ENCODE assay signal across 20 cellular contexts in the genomic region with DNA sequence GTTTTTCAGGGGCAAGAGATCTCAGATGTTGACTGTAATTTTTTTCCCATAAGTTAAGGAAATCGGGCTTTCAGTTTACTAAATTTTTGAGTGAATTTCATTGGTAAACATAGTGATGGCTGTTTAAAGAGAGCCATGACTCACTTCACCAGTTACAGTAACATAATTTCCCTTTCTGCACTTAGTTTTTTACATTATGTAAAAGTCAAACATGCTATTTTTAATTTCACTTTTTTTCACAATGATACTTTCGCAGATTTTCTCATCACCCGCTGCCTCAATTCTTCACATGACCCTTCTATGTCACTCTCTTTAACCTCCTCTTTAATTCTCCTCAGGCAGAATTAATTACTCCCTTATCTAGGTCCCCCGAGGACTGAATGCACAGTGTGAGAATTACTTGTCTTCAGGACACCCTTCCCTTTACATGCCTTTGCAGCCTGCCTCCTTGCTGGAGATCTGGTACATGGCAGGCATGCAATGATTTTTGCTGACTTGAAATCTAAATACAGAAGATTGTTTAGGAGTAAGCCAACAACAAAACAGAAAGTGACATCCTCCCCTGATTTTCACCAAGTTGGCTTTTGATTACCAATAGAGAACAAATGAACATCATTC.
A peak's percentile ranks its signal among the peaks of the same experiment; 100 is the strongest.
DNase-seq lines count a peak whose midpoint lies in the region; ATAC-seq, FAIRE-seq and TF ChIP-seq lines count a peak whose summit lies in the region.
"Had no signal": no experiment of that assay in that cellular context is flagged by ENCODE, and none has a peak within 500 bp of the region (broad histone marks: within the 10 kb centered on the region; RNA-seq: fewer than 3 reads in every experiment).

No MANE protein-coding gene starts in this region.

- no TSS peak for BruUV-seq in PC-3 (replicated peaks; lab: Mats Ljungman, UMichigan)

- H3K9me2 ChIP-seq in PC-3 (replicated peaks; ENCODE audit: low read length): no peaks in the 10 kb centered on the region

- H3K79me2 ChIP-seq in PC-3 (ENCODE audit: low read length): no peaks in the 10 kb centered on the region
- no peaks in the 10 kb centered on the region for H3K79me2 ChIP-seq in neural progenitor cell (ENCODE audit: low read depth)

- 61 to 85% methylated on average over 3 to 4 of the region's 4 CpGs for WGBS in endodermal cell (ENCODE audit: insufficient coverage in 1 of 2, insufficient read length in 1 of 2), 2 experiments

- H3K4me1 Mint-ChIP-seq in endodermal cell (peaks cover 47% of the 10 kb centered on the region), neural progenitor cell (peaks cover 64% of the 10 kb centered on the region)

- H3K27ac Mint-ChIP-seq in endodermal cell (no peak overlapping the region), neural progenitor cell (peak overlapping the region; percentile 85)
- H3K27ac Mint-ChIP-seq: activated naive CD8-positive, alpha-beta T cell had no signal

- peak overlapping the region; percentile 100 for H3K27ac ChIP-seq in PC-3 (ENCODE audit: low read length)
- H3K27ac ChIP-seq in endodermal cell (ENCODE audit: low read depth, low read length): no peak overlapping the region
- H3K27ac ChIP-seq in neural progenitor cell: no peak overlapping the region

- TF ChIP-seq CTCF in PC-3 (conservative IDR thresholded peaks at IDR 0.05; ENCODE audit: low read depth, low read length): no peak
- peak; percentile 44 for TF ChIP-seq CTCF in endodermal cell (conservative IDR thresholded peaks at IDR 0.05)
- TF ChIP-seq CTCF in neural progenitor cell (IDR thresholded peaks at IDR 0.05): peak; percentile 16
- TF ChIP-seq CTCF in GM13976 (IDR thresholded peaks at IDR 0.05; ENCODE audit: borderline replicate concordance, control extremely low read depth, extremely low read depth, insufficient read depth, missing control alignments): no peak

- H3K9me3 Mint-ChIP-seq in endodermal cell (no peaks in the 10 kb centered on the region), neural progenitor cell (peaks cover 5% of the 10 kb centered on the region)

- no peaks in the 10 kb centered on the region for H3K9me3 ChIP-seq in PC-3 (ENCODE audit: low read length)
- H3K9me3 ChIP-seq in endodermal cell (ENCODE audit: control insufficient read depth, low read length): no peaks in the 10 kb centered on the region
- H3K9me3 ChIP-seq in neural progenitor cell (ENCODE audit: low read depth): no peaks in the 10 kb centered on the region
- H3K9me3 ChIP-seq: tibial artery had no signal

- H3K36me3 ChIP-seq in PC-3 (ENCODE audit: low read depth, low read length): no peaks in the 10 kb centered on the region
- H3K36me3 ChIP-seq in endodermal cell (ENCODE audit: control insufficient read depth, insufficient read depth, low read length): no peaks in the 10 kb centered on the region
- H3K36me3 ChIP-seq in neural progenitor cell: peaks cover 3% of the 10 kb centered on the region
- H3K36me3 ChIP-seq: tibial artery had no signal

- no peak overlapping the region for H3K4me3 Mint-ChIP-seq in endodermal cell
- no peak overlapping the region for H3K4me3 Mint-ChIP-seq in neural progenitor cell
- H3K4me3 Mint-ChIP-seq: activated naive CD8-positive, alpha-beta T cell had no signal

- H3K4me3 ChIP-seq in PC-3 (ENCODE audit: low read length) (peak overlapping the region; percentile 51; the same call in 1 of the 2 replicates), endodermal cell (ENCODE audit: low read length) (no peak overlapping the region), neural progenitor cell (no peak overlapping the region)
- H3K4me3 ChIP-seq: tibial artery had no signal

- no peak for FAIRE-seq in GM12892 (lab: Jason Lieb, UNC)
- FAIRE-seq: GM12891 had no signal

- H3K27me3 ChIP-seq in PC-3 (ENCODE audit: low read length): no peaks in the 10 kb centered on the region
- no peaks in the 10 kb centered on the region for H3K27me3 ChIP-seq in endodermal cell (ENCODE audit: control insufficient read depth, insufficient read depth, low read length, poor library complexity, severe bottlenecking)
- H3K27me3 ChIP-seq in neural progenitor cell: no peaks in the 10 kb centered on the region
- H3K27me3 ChIP-seq: tibial artery had no signal

- no peaks in the 10 kb centered on the region for H3K27me3 Mint-ChIP-seq in endodermal cell (ENCODE audit: insufficient read depth)
- H3K27me3 Mint-ChIP-seq in neural progenitor cell (ENCODE audit: insufficient read depth, low read depth): peaks cover 11% of the 10 kb centered on the region

- TF ChIP-seq POLR2A in GM12892 (IDR thresholded peaks at IDR 0.05; ENCODE audit: low read depth, low read length): no peak

- peaks cover 10% of the 10 kb centered on the region for H3F3A ChIP-seq in PC-3 (ENCODE audit: low read length, unreplicated experiment)
- peaks cover 15% of the 10 kb centered on the region for H3F3A ChIP-seq in neural progenitor cell (ENCODE audit: low read depth)

- no peak for ATAC-seq in PC-3
- no peak for ATAC-seq in GM18520 (IDR thresholded peaks at IDR 0.05; ENCODE audit: unreplicated experiment)
- ATAC-seq: left cardiac atrium, Right ventricle myocardium inferior had no signal

- POLR2A ChIA-PET in PC-3 (lab: Charles Lee; ENCODE audit: unreplicated experiment): no interaction called here

- H3K36me3 Mint-ChIP-seq in endodermal cell (ENCODE audit: low read depth) (no peaks in the 10 kb centered on the region), neural progenitor cell (peaks cover 3% of the 10 kb centered on the region)

- no peak overlapping the region for H2AFZ ChIP-seq in PC-3 (ENCODE audit: low read length)
- no peak overlapping the region for H2AFZ ChIP-seq in neural progenitor cell (replicated peaks)

- CTCF ChIA-PET in PC-3 (lab: Charles Lee): no interaction called here

- H3K4me1 ChIP-seq in PC-3 (ENCODE audit: insufficient read depth, low read length): peaks cover 63% of the 10 kb centered on the region
- peaks cover 24% of the 10 kb centered on the region for H3K4me1 ChIP-seq in endodermal cell (ENCODE audit: control insufficient read depth, insufficient read depth, low read length)
- H3K4me1 ChIP-seq in neural progenitor cell: peaks cover 38% of the 10 kb centered on the region

- in situ Hi-C loops in GM13976 (cut with MboI; ENCODE audit: low sequenced_read_pairs, unreplicated experiment): no loop called here

- DNase-seq in ELR (ENCODE audit: low read depth): peak; percentile 60
- no peak for DNase-seq in PC-3
- DNase-seq in endodermal cell: no peak
- peak; percentile 61 for DNase-seq in neural progenitor cell (ENCODE audit: low spot score)
- DNase-seq in superior temporal gyrus (ENCODE audit: extremely low spot score): no peak
- no peak for DNase-seq in GM12892 (ENCODE audit: insufficient read length)
- no peak for DNase-seq in GM13976 (ENCODE audit: low spot score)
- DNase-seq: activated CD8-positive, alpha-beta memory T cell treated with anti-CD3 and anti-CD28 coated beads, Interleukin-2, amount 50 U/mL, for 4 hours; DMS53; H7; head of caudate nucleus; left cardiac atrium; NCI-H1092 treated with DMSO at 0.1 percent for 48 hours; NCI-H510A treated with DMSO at 0.1 percent for 48 hours; occipital lobe; tibial artery had no signal

- peak overlapping the region; percentile 92 for H3K9ac ChIP-seq in PC-3 (ENCODE audit: low read length)
- H3K9ac ChIP-seq in endodermal cell (ENCODE audit: extremely low read depth, low read length, poor library complexity, severe bottlenecking): no peak overlapping the region
- H3K9ac ChIP-seq in neural progenitor cell: no peak overlapping the region

- no peaks in the 10 kb centered on the region for H4K20me1 ChIP-seq in PC-3 (ENCODE audit: low read length)
- no peaks in the 10 kb centered on the region for H4K20me1 ChIP-seq in neural progenitor cell (ENCODE audit: low read depth)

- H3K4me2 ChIP-seq in PC-3 (ENCODE audit: low read length) (peak overlapping the region; percentile 82), neural progenitor cell (peak overlapping the region; percentile 46)

- intact Hi-C loops in PC-3 (cut with micrococcal nuclease): loop anchor here (2.0 kb wide), 2 partner anchors 27 to 51 kb away; no protein-coding TSS in a partner anchor

Comparison
In these comparisons a context has a peak if more than half of its experiments do, and no peak if none do; other contexts are left out.
1. DNase-seq: peak in ELR (single experiment) and neural progenitor cell (single experiment); none in PC-3 (single experiment), endodermal cell (single experiment), superior temporal gyrus (single experiment), GM12892 (single experiment) and GM13976 (single experiment).
2. CTCF ChIP-seq: peak in endodermal cell (single experiment) and neural progenitor cell (single experiment); none in PC-3 (single experiment) and GM13976 (single experiment).